Comparison of ENCODE assay signal across 1 cellular context in the genomic region with DNA sequence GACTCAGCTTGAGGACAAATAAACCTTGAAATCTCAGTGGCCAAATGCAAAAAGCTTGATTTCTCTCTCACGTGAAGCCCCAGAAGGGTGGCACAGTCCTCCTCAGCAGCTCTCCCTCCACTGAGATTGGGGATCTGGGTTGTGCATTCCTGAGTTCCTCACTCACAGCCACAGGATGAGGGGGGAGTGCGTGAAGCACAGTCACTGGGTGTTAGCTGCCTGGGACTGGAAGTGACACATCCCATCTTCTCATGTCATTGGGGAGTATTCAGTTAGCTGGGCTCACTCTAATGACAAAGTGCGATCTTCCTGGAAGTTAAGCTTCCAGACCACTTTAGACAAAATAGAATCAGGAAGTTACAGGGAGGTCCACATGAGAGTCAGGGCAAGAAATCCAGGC.
TF ChIP-seq lines count a peak whose summit lies in the region.

No MANE protein-coding gene starts in this region.

TF ChIP-seq in SK-N-SH treated with all-trans-retinoic acid at 6 μM for 48 hours, 23 proteins besides CTCF, POLR2A, EP300 and RAD21 (continued from another document):
- TF ChIP-seq, protein P1, sequence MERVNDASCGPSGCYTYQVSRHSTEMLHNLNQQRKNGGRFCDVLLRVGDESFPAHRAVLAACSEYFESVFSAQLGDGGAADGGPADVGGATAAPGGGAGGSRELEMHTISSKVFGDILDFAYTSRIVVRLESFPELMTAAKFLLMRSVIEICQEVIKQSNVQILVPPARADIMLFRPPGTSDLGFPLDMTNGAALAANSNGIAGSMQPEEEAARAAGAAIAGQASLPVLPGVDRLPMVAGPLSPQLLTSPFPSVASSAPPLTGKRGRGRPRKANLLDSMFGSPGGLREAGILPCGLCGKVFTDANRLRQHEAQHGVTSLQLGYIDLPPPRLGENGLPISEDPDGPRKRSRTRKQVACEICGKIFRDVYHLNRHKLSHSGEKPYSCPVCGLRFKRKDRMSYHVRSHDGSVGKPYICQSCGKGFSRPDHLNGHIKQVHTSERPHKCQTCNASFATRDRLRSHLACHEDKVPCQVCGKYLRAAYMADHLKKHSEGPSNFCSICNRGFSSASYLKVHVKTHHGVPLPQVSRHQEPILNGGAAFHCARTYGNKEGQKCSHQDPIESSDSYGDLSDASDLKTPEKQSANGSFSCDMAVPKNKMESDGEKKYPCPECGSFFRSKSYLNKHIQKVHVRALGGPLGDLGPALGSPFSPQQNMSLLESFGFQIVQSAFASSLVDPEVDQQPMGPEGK (CRISPR knock-in tag; IDR thresholded peaks at IDR 0.05; ENCODE audit: borderline replicate concordance), result no peak
- no peak for TF ChIP-seq ARNTL (CRISPR knock-in tag; IDR thresholded peaks at IDR 0.05; ENCODE audit: borderline replicate concordance, low read depth)
- TF ChIP-seq ZNF565 (CRISPR knock-in tag; conservative IDR thresholded peaks at IDR 0.05; ENCODE audit: low read depth), result no peak
- no peak for TF ChIP-seq CSRNP3 (CRISPR knock-in tag; IDR thresholded peaks at IDR 0.05)
TF ChIP-seq in SK-N-SH treated with all-trans-retinoic acid at 6 μM for 48 hours: peak in this region for 0.
